Comparison of ENCODE assay signal across 1 cellular context in genomic region chr14:33834101-33834955, GRCh38.
TF ChIP-seq lines count a peak whose summit lies in the region.

No MANE protein-coding gene starts in this region.

TF ChIP-seq in K562, 482 proteins besides CTCF, POLR2A, EP300 and RAD21:
- TF ChIP-seq CBX8 (IDR thresholded peaks at IDR 0.05; ENCODE audit: borderline replicate concordance, extremely low read depth, low read depth, low read length, poor library complexity, severe bottlenecking) (no peak), POU5F1 (IDR thresholded peaks at IDR 0.05; ENCODE audit: borderline replicate concordance, low read depth, low read length, partially characterized antibody) (no peak), KLF13 (tag; IDR thresholded peaks at IDR 0.05; ENCODE audit: borderline replicate concordance, low read depth) (no peak), ZNF197 (CRISPR knock-in tag; IDR thresholded peaks at IDR 0.05; ENCODE audit: low read depth) (no peak), THAP7 (CRISPR knock-in tag; IDR thresholded peaks at IDR 0.05) (no peak), ZNF717 (CRISPR knock-in tag; IDR thresholded peaks at IDR 0.05) (no peak), COPS2 (conservative IDR thresholded peaks at IDR 0.05) (no peak), BDP1 (IDR thresholded peaks at IDR 0.05; ENCODE audit: insufficient read depth, insufficient read length) (no peak), FOXA3 (CRISPR knock-in tag; conservative IDR thresholded peaks at IDR 0.05 in 1 of 2, IDR thresholded peaks at IDR 0.05 in 1 of 2) (no peak), PCBP2 (IDR thresholded peaks at IDR 0.05; ENCODE audit: low read depth, low read length, poor library complexity, severe bottlenecking) (no peak), L3MBTL2 (IDR thresholded peaks at IDR 0.05) (no peak), BRD4 (IDR thresholded peaks at IDR 0.05) (no peak), ZNF175 (CRISPR knock-in tag; IDR thresholded peaks at IDR 0.05; ENCODE audit: low read depth) (no peak), E4F1 (CRISPR knock-in tag; IDR thresholded peaks at IDR 0.05; ENCODE audit: borderline replicate concordance) (no peak), BACH1 (tag; IDR thresholded peaks at IDR 0.05) (no peak), PBX2 (CRISPR knock-in tag; IDR thresholded peaks at IDR 0.05; ENCODE audit: low read depth) (no peak), PBX2 (tag; conservative IDR thresholded peaks at IDR 0.05; ENCODE audit: low read depth) (no peak)
